ENCODE assay signal across 1 cellular context in the genomic region with DNA sequence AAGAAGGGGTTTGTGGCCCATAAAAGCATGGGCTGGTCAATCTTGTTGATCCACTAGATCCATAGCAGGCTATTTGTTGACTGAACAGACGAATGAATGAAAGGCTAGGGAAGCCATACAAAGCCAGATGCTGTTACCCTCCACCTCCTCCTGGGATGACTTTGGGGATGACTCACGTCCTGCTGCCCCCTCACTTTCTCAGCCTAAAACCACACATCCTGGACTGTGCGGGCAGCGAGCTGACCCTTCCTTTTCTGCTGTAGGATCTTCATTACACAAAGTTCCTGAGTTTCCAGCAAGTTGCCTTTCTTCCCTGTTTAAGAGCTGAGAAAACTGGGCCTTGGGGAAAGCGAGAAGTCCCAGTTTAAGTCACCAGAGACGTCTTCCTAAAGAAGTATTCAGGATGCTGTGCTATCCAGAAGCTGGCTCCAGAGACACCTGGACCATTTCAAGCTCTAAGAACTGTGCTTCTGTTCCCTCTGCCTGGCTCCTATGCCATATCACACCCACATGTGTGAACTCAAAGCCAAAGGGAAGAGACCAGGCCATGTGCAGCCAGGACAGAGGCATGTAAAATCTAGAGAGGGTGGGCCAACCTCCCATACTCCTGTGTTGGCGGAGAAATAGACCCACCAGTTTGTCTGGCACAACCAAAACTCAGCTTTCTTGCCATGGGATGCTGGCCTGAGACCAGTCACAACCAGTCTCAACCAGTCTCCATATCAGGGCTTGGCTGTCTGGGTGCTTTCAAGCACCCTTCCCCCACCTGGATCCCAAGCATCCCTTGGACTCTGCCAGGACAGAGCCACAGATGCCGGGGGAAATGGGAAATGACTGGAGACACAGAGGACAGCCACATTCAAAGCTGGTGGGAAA.
TF ChIP-seq lines count a peak whose summit lies in the region.

No MANE protein-coding gene starts in this region.

TF ChIP-seq in HEK293, 187 proteins besides CTCF, POLR2A, EP300 and RAD21 (continued from another document):
- TF ChIP-seq, protein P1, sequence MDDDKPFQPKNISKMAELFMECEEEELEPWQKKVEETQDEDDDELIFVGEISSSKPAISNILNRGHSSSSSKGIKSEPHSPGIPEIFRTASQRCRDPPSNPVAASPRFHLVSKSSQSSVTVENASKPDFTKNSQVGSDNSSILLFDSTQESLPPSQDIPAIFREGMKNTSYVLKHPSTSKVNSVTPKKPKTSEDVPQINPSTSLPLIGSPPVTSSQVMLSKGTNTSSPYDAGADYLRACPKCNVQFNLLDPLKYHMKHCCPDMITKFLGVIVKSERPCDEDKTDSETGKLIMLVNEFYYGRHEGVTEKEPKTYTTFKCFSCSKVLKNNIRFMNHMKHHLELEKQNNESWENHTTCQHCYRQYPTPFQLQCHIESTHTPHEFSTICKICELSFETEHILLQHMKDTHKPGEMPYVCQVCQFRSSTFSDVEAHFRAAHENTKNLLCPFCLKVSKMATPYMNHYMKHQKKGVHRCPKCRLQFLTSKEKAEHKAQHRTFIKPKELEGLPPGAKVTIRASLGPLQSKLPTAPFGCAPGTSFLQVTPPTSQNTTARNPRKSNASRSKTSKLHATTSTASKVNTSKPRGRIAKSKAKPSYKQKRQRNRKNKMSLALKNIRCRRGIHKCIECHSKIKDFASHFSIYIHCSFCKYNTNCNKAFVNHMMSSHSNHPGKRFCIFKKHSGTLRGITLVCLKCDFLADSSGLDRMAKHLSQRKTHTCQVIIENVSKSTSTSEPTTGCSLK (tag by site-specific recombination; IDR thresholded peaks at IDR 0.05): no peak
